ENCODE assay signal across 26 cellular contexts in the genomic region with DNA sequence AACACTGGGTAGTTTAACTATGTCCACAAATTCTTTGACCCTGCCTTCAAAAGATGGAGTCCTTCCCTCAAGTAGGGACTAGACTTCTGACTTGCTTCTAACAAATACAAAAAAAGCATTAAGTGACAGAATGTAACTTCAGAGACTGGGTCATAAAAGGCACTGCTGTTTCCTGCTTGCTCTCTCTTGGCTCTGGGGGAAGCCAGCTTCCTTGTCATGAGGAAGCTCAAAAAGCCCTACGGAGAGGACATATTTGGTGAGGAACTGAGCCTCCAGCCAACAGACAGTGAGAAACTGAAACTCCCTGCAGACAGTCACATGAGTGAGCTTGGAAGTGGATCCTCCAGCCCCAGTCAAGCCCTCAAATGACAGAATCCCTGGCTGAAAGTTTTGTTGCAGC.
"Had no signal": no experiment of that assay in that cellular context is flagged by ENCODE, and none has a peak within 500 bp of the region (broad histone marks: within the 10 kb centered on the region; RNA-seq: fewer than 3 reads in every experiment).

No MANE protein-coding gene starts in this region.

- H3K27ac Mint-ChIP-seq: activated B cell treated with CpG ODN at 0.5 μM for 24 hours; activated CD4-positive, alpha-beta memory T cell treated with anti-CD3 and anti-CD28 coated beads for 36 hours; activated CD4-positive, alpha-beta T cell treated with anti-CD3 and anti-CD28 coated beads, Interleukin-2, amount 10 ng/mL, durations not matched to agents 24 days and 14 days; activated naive CD4-positive, alpha-beta T cell treated with anti-CD3 and anti-CD28 coated beads for 36 hours; activated naive CD8-positive, alpha-beta T cell; brain had no signal

- H3K9me3 ChIP-seq: SJCRH30 had no signal

- H3K27me3 ChIP-seq: SJCRH30 had no signal

- ATAC-seq: activated T-cell treated with anti-CD3 and anti-CD28 coated beads, Interleukin-2, amount 50 U/mL, for 4 hours; Panc1; SK-N-SH treated with all-trans-retinoic acid at 6 μM for 48 hours had no signal

- DNase-seq: activated B cell treated with CpG ODN at 0.5 μM for 24 hours; activated CD4-positive, alpha-beta memory T cell treated with anti-CD3 and anti-CD28 coated beads for 36 hours; activated CD4-positive, alpha-beta T cell treated with anti-CD3 and anti-CD28 coated beads for 1 hour; activated CD4-positive, alpha-beta T cell treated with anti-CD3 and anti-CD28 coated beads, Interleukin-2, amount 10 ng/mL, durations not matched to agents 24 days and 14 days; activated CD8-positive, alpha-beta memory T cell treated with anti-CD3 and anti-CD28 coated beads for 24 hours; activated gamma-delta T cell; activated naive CD4-positive, alpha-beta T cell treated with anti-CD3 and anti-CD28 coated beads for 36 hours; activated T-cell treated with anti-CD3 and anti-CD28 coated beads, Interleukin-2, amount 50 U/mL, for 4 hours; amygdala; KBM-7; NCI-H1930; NCI-H2171; NCI-H2227 treated with DMSO at 0.1 percent for 48 hours; NCI-H526 treated with DMSO at 0.1 percent for 48 hours; NCI-H82; NK-92 treated with Interleukin-12 subunit alpha and Interleukin-12 subunit beta, amount 100 ng/mL, for 24 hours; OCI-M1; Right ventricle myocardium superior; SJCRH30; SW 1271 had no signal

- H3K9me3 Mint-ChIP-seq: activated B cell treated with CpG ODN at 0.5 μM for 24 hours; activated CD4-positive, alpha-beta memory T cell treated with anti-CD3 and anti-CD28 coated beads for 36 hours; activated CD4-positive, alpha-beta T cell treated with anti-CD3 and anti-CD28 coated beads, Interleukin-2, amount 10 ng/mL, durations not matched to agents 24 days and 14 days; activated naive CD4-positive, alpha-beta T cell treated with anti-CD3 and anti-CD28 coated beads for 36 hours; activated T-cell treated with anti-CD3 and anti-CD28 coated beads, Interleukin-2, amount 50 U/mL, for 4 hours; central memory CD8-positive, alpha-beta T cell had no signal

- H3K4me1 Mint-ChIP-seq: activated B cell treated with CpG ODN at 0.5 μM for 24 hours; activated CD4-positive, alpha-beta T cell treated with anti-CD3 and anti-CD28 coated beads, Interleukin-2, amount 10 ng/mL, durations not matched to agents 24 days and 14 days; central memory CD8-positive, alpha-beta T cell had no signal

- H3K4me3 Mint-ChIP-seq: activated B cell treated with CpG ODN at 0.5 μM for 24 hours; activated CD4-positive, alpha-beta memory T cell treated with anti-CD3 and anti-CD28 coated beads for 36 hours; activated CD4-positive, alpha-beta T cell treated with anti-CD3 and anti-CD28 coated beads, Interleukin-2, amount 10 ng/mL, durations not matched to agents 24 days and 14 days; activated naive CD4-positive, alpha-beta T cell treated with anti-CD3 and anti-CD28 coated beads for 36 hours; activated naive CD8-positive, alpha-beta T cell; activated T-cell treated with anti-CD3 and anti-CD28 coated beads, Interleukin-2, amount 50 U/mL, for 4 hours; brain; central memory CD8-positive, alpha-beta T cell had no signal

- H3K36me3 ChIP-seq: SJCRH30 had no signal

- H3K4me3 ChIP-seq: SJCRH30 had no signal

- H3K4me1 ChIP-seq: SJCRH30 had no signal

- H3K27ac ChIP-seq: RWPE1, SJCRH30 had no signal

- H3K36me3 Mint-ChIP-seq: activated CD4-positive, alpha-beta memory T cell treated with anti-CD3 and anti-CD28 coated beads for 36 hours; activated naive CD8-positive, alpha-beta T cell; brain had no signal
